Comparison of ENCODE assay signal across 8 cellular contexts in the genomic region with DNA sequence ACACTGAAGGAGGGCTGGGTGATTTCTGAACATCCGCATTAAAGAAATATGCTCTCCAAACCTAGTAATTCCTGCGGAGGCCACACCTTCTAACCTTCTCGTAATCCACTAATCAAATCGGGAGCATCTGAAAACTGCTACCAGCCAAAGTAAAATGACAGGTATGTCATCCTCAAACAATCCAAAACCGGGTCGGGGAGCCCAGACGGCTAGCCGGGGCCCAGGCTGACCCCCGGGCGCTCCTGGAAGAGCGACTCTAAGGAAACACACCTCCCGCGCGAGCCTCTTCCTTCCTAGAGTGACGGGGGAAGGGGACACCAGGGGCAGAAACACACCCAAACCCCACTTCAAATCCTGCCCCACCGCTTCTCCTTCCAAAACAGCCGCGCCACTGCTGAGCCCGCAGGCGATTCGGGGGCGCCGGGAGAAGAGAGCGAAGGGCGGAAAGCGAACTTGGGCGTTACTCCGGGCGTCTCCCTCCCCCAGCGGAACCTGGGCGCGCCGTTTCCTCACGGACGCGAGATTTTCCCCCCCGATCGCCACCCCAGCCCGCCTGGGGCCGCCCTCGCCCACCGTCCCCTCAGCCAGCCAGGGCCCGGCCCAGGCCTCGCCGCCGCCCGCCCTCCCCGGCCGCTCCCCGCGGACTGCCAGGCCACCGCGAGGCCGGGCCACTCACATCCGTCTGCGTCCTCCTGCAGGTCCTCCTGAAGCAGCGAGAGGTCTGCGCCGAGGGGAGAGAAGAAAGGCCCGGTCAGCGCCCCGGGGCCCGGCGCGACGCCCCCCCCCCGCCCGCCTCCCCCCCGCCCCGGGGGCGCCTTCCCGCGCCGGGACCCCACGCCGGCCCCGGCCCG. TPM values are rescaled to one million over a fixed set of nuclear protein-coding genes. Genes with fewer than 3 reads are reported as not detected.
A peak's percentile ranks its signal among the peaks of the same experiment; 100 is the strongest.
DNase-seq lines count a peak whose midpoint lies in the region; ATAC-seq and TF ChIP-seq lines count a peak whose summit lies in the region.

No MANE protein-coding gene starts in this region.

- H3K36me3 ChIP-seq in mesodermal cell (ENCODE audit: control insufficient read depth, insufficient read depth, low read length): peaks cover 21% of the 10 kb centered on the region

- peaks cover 24% of the 10 kb centered on the region for H3K36me3 Mint-ChIP-seq in endothelial cell (ENCODE audit: low read depth, unreplicated experiment)

- H3K27ac ChIP-seq in 22Rv1 (peak overlapping the region; percentile 64), mesodermal cell (ENCODE audit: low read depth, low read length, severe bottlenecking) (peak overlapping the region; percentile 85)

- H3K4me1 Mint-ChIP-seq in endothelial cell (ENCODE audit: unreplicated experiment): peaks cover 42% of the 10 kb centered on the region

- no peaks in the 10 kb centered on the region for H3K9me3 Mint-ChIP-seq in endothelial cell (ENCODE audit: unreplicated experiment)

- 0% methylated on average over 11 to 48 of the region's 78 CpGs for WGBS in mesodermal cell (ENCODE audit: insufficient coverage in 2 of 2), 2 experiments

- peak; percentile 24 for ATAC-seq in HG02938 (IDR thresholded peaks at IDR 0.05; ENCODE audit: unreplicated experiment)

- peak overlapping the region; percentile 74 for H3K4me3 ChIP-seq in mesodermal cell (ENCODE audit: extremely low read depth, insufficient read depth, low read length, poor library complexity, severe bottlenecking)

- H3K4me3 Mint-ChIP-seq in endothelial cell (ENCODE audit: unreplicated experiment): peak overlapping the region; percentile 100

- TF ChIP-seq CTCF in 22Rv1 (IDR thresholded peaks at IDR 0.05): no peak
- no peak for TF ChIP-seq CTCF in endothelial cell (IDR thresholded peaks at IDR 0.05; ENCODE audit: unreplicated experiment)

- peak overlapping the region; percentile 99 for H3K27ac Mint-ChIP-seq in endothelial cell (ENCODE audit: unreplicated experiment)

- H3K9me3 ChIP-seq in mesodermal cell (ENCODE audit: control insufficient read depth, low read length): no peaks in the 10 kb centered on the region

- peak; percentile 28 for TF ChIP-seq POLR2A in GM15510 (IDR thresholded peaks at IDR 0.05; ENCODE audit: borderline replicate concordance, extremely low read depth, insufficient read length)

- peaks cover 16% of the 10 kb centered on the region for H3K4me1 ChIP-seq in mesodermal cell (ENCODE audit: control insufficient read depth, insufficient read depth, low read length, poor library complexity, severe bottlenecking)

- H3K27me3 Mint-ChIP-seq in endothelial cell (ENCODE audit: unreplicated experiment): peaks cover 14% of the 10 kb centered on the region

- peak; percentile 46 for DNase-seq in NCI-H345 (lab: John Stamatoyannopoulos, UW)
- DNase-seq in activated CD8-positive, alpha-beta memory T cell treated with anti-CD3 and anti-CD28 coated beads, Interleukin-2, amount 50 U/mL, for 4 hours: peak; percentile 43
- peak; percentile 77 for DNase-seq in endothelial cell (ENCODE audit: low spot score)
- peak; percentile 17 to 19 for DNase-seq in stimulated activated CD8-positive, alpha-beta memory T cell treated with anti-CD3 and anti-CD28 coated beads, Interleukin-2, amount 100 ng/mL, for 48 hours (ENCODE audit: low read depth in 2 of 2)

RNA-seq across cellular contexts. Expression of gene PPP4R1, which starts 0.6 kb away (rescaled TPM):
- total RNA-seq in endothelial cell (ENCODE audit: unreplicated experiment): 173 TPM
- 60.6 TPM for polyA plus RNA-seq in mesodermal cell (2013, experiment 1 of 2)
- 61.0 TPM for polyA plus RNA-seq in mesodermal cell (2013, experiment 2 of 2)

Comparison
In these comparisons a context has a peak if more than half of its experiments do, and no peak if none do; other contexts are left out.
1. Peak in every context shown above with its lines: DNase-seq, ATAC-seq, H3K4me3 ChIP-seq and H3K27ac ChIP-seq.
2. DNase-seq: peak in every context shown above with its lines; median percentile 77 in endothelial cell; 46 in NCI-H345; 43 in activated CD8-positive, alpha-beta memory T cell treated with anti-CD3 and anti-CD28 coated beads, Interleukin-2, amount 50 U/mL, for 4 hours; 18 in stimulated activated CD8-positive, alpha-beta memory T cell treated with anti-CD3 and anti-CD28 coated beads, Interleukin-2, amount 100 ng/mL, for 48 hours.